27 cellular contexts compared by ENCODE assay signal in genomic region chr2:216716109-216716508, GRCh38. TPM values are rescaled to one million over a fixed set of nuclear protein-coding genes. Genes with fewer than 3 reads are reported as not detected.
"Had no signal": no experiment of that assay in that cellular context is flagged by ENCODE, and none has a peak within 500 bp of the region (broad histone marks: within the 10 kb centered on the region; RNA-seq: fewer than 3 reads in every experiment).

No MANE protein-coding gene starts in this region.

- ATAC-seq: activated CD8-positive, alpha-beta T cell treated with anti-CD3 and anti-CD28 coated beads for 36 hours; activated T-cell treated with anti-CD3 and anti-CD28 coated beads, Interleukin-2, amount 50 U/mL, for 4 hours; activated T-helper 17 cell treated with anti-CD3 and anti-CD28 coated beads, Interleukin-2, amount 50 U/mL, for 72 hours; left lung had no signal

- H3K36me3 Mint-ChIP-seq: immature natural killer cell, naive B cell, neural progenitor cell had no signal

- FAIRE-seq: astrocyte, frontal cortex had no signal

- H3K4me1 Mint-ChIP-seq: activated B cell treated with CpG ODN at 0.5 μM for 24 hours; activated T-helper 17 cell treated with anti-CD3 and anti-CD28 coated beads, Interleukin-2, amount 50 U/mL, for 72 hours; immature natural killer cell; naive B cell had no signal

- H3K4me3 ChIP-seq: left lung, lung, neural progenitor cell, right atrium auricular region, spleen, upper lobe of left lung had no signal

- H3K9ac ChIP-seq: neural progenitor cell, parathyroid adenoma had no signal

- H3K4me2 ChIP-seq: neural progenitor cell had no signal

- H3K9me3 ChIP-seq: left lung, right atrium auricular region, spleen, upper lobe of left lung had no signal

- H2AFZ ChIP-seq: neural progenitor cell, parathyroid adenoma had no signal

- H3K27ac ChIP-seq: brain microvascular endothelial cell, left lung, neural progenitor cell, parathyroid adenoma, spleen, upper lobe of left lung had no signal

- H3K27me3 ChIP-seq: brain microvascular endothelial cell, left lung, neural progenitor cell, right atrium auricular region, upper lobe of left lung had no signal

- H3K27ac Mint-ChIP-seq: activated B cell treated with CpG ODN at 0.5 μM for 24 hours; activated CD8-positive, alpha-beta T cell treated with anti-CD3 and anti-CD28 coated beads for 36 hours; activated T-helper 17 cell treated with anti-CD3 and anti-CD28 coated beads, Interleukin-2, amount 50 U/mL, for 72 hours; dendritic cell treated with granulocyte-macrophage colony-stimulating factor and Interleukin-4, amounts not matched to agents 40 ng/mL and 50 ng/mL, for 4 days; immature natural killer cell; naive B cell; neural progenitor cell; T-helper 2 cell treated with Interferon-gamma antibody and Interleukin-4, amounts not matched to agents 5 μg/mL and 100 μg/mL, for 36 hours had no signal

- DNase-seq: activated B cell treated with CpG ODN at 0.5 μM for 24 hours; activated CD4-positive, alpha-beta T cell treated with anti-CD3 and anti-CD28 coated beads, Interleukin-2, amount 50 U/mL, for 1 hour; activated CD8-positive, alpha-beta T cell treated with anti-CD3 and anti-CD28 coated beads for 36 hours; activated gamma-delta T cell treated with Interleukin-2 at 50 U/mL for 16 hours; activated naive CD4-positive, alpha-beta T cell treated with anti-CD3 and anti-CD28 coated beads, Interleukin-2, amount 50 U/mL, for 16 hours; activated T-cell treated with anti-CD3 and anti-CD28 coated beads, Interleukin-2, amount 50 U/mL, for 4 hours; amniotic stem cell; brain microvascular endothelial cell; central memory CD4-positive, alpha-beta T cell; hypothalamus; immature natural killer cell; left lung; naive B cell; occipital lobe; spleen; stimulated activated naive CD4-positive, alpha-beta T cell; T-helper 1 cell; upper lobe of left lung had no signal

- H3K79me2 ChIP-seq: parathyroid adenoma had no signal

- H3K4me3 Mint-ChIP-seq: activated B cell treated with CpG ODN at 0.5 μM for 24 hours; activated CD8-positive, alpha-beta T cell treated with anti-CD3 and anti-CD28 coated beads for 36 hours; activated T-cell treated with anti-CD3 and anti-CD28 coated beads, Interleukin-2, amount 50 U/mL, for 4 hours; activated T-helper 17 cell treated with anti-CD3 and anti-CD28 coated beads, Interleukin-2, amount 50 U/mL, for 72 hours; dendritic cell treated with granulocyte-macrophage colony-stimulating factor and Interleukin-4, amounts not matched to agents 40 ng/mL and 50 ng/mL, for 4 days; immature natural killer cell; naive B cell; neural progenitor cell; T-helper 2 cell treated with Interferon-gamma antibody and Interleukin-4, amounts not matched to agents 5 μg/mL and 100 μg/mL, for 36 hours had no signal

- H3K4me1 ChIP-seq: left lung, parathyroid adenoma, spleen, upper lobe of left lung had no signal

- H3K36me3 ChIP-seq: brain microvascular endothelial cell, left lung, neural progenitor cell, right atrium auricular region, spleen, upper lobe of left lung had no signal

- H3K9me3 Mint-ChIP-seq: activated B cell treated with CpG ODN at 0.5 μM for 24 hours; activated CD8-positive, alpha-beta T cell treated with anti-CD3 and anti-CD28 coated beads for 36 hours; activated T-cell treated with anti-CD3 and anti-CD28 coated beads, Interleukin-2, amount 50 U/mL, for 4 hours; activated T-helper 17 cell treated with anti-CD3 and anti-CD28 coated beads, Interleukin-2, amount 50 U/mL, for 72 hours; dendritic cell treated with granulocyte-macrophage colony-stimulating factor and Interleukin-4, amounts not matched to agents 40 ng/mL and 50 ng/mL, for 4 days; neural progenitor cell; T-helper 2 cell treated with Interferon-gamma antibody and Interleukin-4, amounts not matched to agents 5 μg/mL and 100 μg/mL, for 36 hours had no signal

RNA-seq across cellular contexts. Expression of gene IGFBP5, which starts 20.8 kb away (rescaled TPM):
- total RNA-seq: activated B cell treated with CpG ODN at 0.5 μM for 24 hours; activated CD8-positive, alpha-beta T cell treated with anti-CD3 and anti-CD28 coated beads for 36 hours; activated T-helper 17 cell treated with anti-CD3 and anti-CD28 coated beads, Interleukin-2, amount 50 U/mL, for 72 hours had no signal
- polyA plus RNA-seq: immature natural killer cell had no signal
